18 cellular contexts compared by ENCODE assay signal in genomic region chr5:54093081-54093492, GRCh38.
DNase-seq lines count a peak whose midpoint lies in the region; ATAC-seq, FAIRE-seq and TF ChIP-seq lines count a peak whose summit lies in the region.
"Had no signal": no experiment of that assay in that cellular context is flagged by ENCODE, and none has a peak within 500 bp of the region (broad histone marks: within the 10 kb centered on the region; RNA-seq: fewer than 3 reads in every experiment).

No MANE protein-coding gene starts in this region.

- no peak overlapping the region for H3K18ac ChIP-seq in mesendoderm (ENCODE audit: low read length)

- H3K4me1 ChIP-seq in mesendoderm (ENCODE audit: control insufficient read depth, low read depth, low read length), result no peaks in the 10 kb centered on the region
- H3K4me1 ChIP-seq: vagina had no signal

- H3K4me3 Mint-ChIP-seq in WTC11, result no peak overlapping the region
- H3K4me3 Mint-ChIP-seq: activated CD4-positive, alpha-beta T cell treated with anti-CD3 and anti-CD28 coated beads, Interleukin-2, amount 10 ng/mL, durations not matched to agents 24 days and 14 days had no signal

- no peak overlapping the region for H3K27ac ChIP-seq in mesendoderm (ENCODE audit: low read depth, low read length)
- H3K27ac ChIP-seq: ovary, vagina had no signal

- no peak for TF ChIP-seq POLR2A in GM12891 (IDR thresholded peaks at IDR 0.05; ENCODE audit: low read depth, low read length)

- no peak overlapping the region for H3K56ac ChIP-seq in mesendoderm (ENCODE audit: low read length)

- no peaks in the 10 kb centered on the region for H3K79me2 ChIP-seq in mesendoderm (ENCODE audit: control insufficient read depth, insufficient read depth, low read length)

- ATAC-seq in WTC11 (peak; percentile 58), GM21526 (IDR thresholded peaks at IDR 0.05; ENCODE audit: low FRiP score, unreplicated experiment) (no peak)
- ATAC-seq: left lobe of liver had no signal

- H3K23ac ChIP-seq in mesendoderm (ENCODE audit: low read length), result no peak overlapping the region

- no peak for FAIRE-seq in GM12891 (lab: Jason Lieb, UNC)
- FAIRE-seq: TTC549 had no signal

- H3K9ac ChIP-seq in mesendoderm (ENCODE audit: low read length), result no peak overlapping the region

- no peak overlapping the region for H2BK5ac ChIP-seq in mesendoderm (ENCODE audit: low read length)

- no peak overlapping the region for H3K27ac Mint-ChIP-seq in WTC11
- H3K27ac Mint-ChIP-seq: activated CD4-positive, alpha-beta T cell treated with anti-CD3 and anti-CD28 coated beads, Interleukin-2, amount 10 ng/mL, durations not matched to agents 24 days and 14 days had no signal

- H4K5ac ChIP-seq in mesendoderm (ENCODE audit: low read length), result no peak overlapping the region

- WGBS in mesendoderm (ENCODE audit: extremely low coverage, insufficient coverage, low lambda C conversion rate), result no CpG with 5 or more reads among the region's 1 CpG

- no peaks in the 10 kb centered on the region for H3K36me3 ChIP-seq in mesendoderm (ENCODE audit: control insufficient read depth, insufficient read depth, low read length)
- H3K36me3 ChIP-seq: ovary, vagina had no signal

- DNase-seq in NCI-H2081 (lab: John Stamatoyannopoulos, UW) (peak; percentile 29 to 62), NCI-H2081 treated with DMSO at 0.1 percent for 48 hours (lab: John Stamatoyannopoulos, UW) (no peak), LNCaP clone FGC (ENCODE audit: low read depth) (peak; percentile 3), WTC11 (ENCODE audit: low spot score) (no peak), mesendoderm (peak; percentile 13), GM12891 (ENCODE audit: insufficient read length, low spot score) (no peak)
- no peak for DNase-seq in stimulated activated naive CD4-positive, alpha-beta T cell (lab: John Stamatoyannopoulos, UW)
- DNase-seq: activated CD4-positive, alpha-beta T cell treated with anti-CD3 and anti-CD28 coated beads, Interleukin-2, amount 10 ng/mL, durations not matched to agents 24 days and 14 days; activated gamma-delta T cell treated with Interleukin-2 at 50 U/mL for 16 hours; cerebellar nuclear complex; NCI-H524 treated with DMSO at 0.1 percent for 48 hours; OCI-M1; ovary; stimulated activated CD4-positive, alpha-beta T cell treated with anti-CD3 and anti-CD28 coated beads, Interleukin-4, amount 100 ng/mL, for 1 hour had no signal

- TF ChIP-seq CTCF in LNCaP clone FGC (IDR thresholded peaks at IDR 0.05; ENCODE audit: control insufficient read depth, extremely low read depth, insufficient read depth) (no peak), WTC11 (IDR thresholded peaks at IDR 0.05) (no peak)

- H3K27me3 Mint-ChIP-seq in WTC11 (ENCODE audit: low read depth), result no peaks in the 10 kb centered on the region
- H3K27me3 Mint-ChIP-seq: activated CD4-positive, alpha-beta T cell treated with anti-CD3 and anti-CD28 coated beads, Interleukin-2, amount 10 ng/mL, durations not matched to agents 24 days and 14 days had no signal

- no peaks in the 10 kb centered on the region for H3K36me3 Mint-ChIP-seq in WTC11

- no peaks in the 10 kb centered on the region for H3K79me1 ChIP-seq in mesendoderm (ENCODE audit: low read length)

- H2AK5ac ChIP-seq in mesendoderm (ENCODE audit: low read length), result no peak overlapping the region

- POLR2A ChIA-PET in WTC11 (lab: Charles Lee), result no interaction called here

- H3K4me3 ChIP-seq in LNCaP clone FGC (ENCODE audit: low read depth, low read length) (no peak overlapping the region), mesendoderm (ENCODE audit: low read length) (no peak overlapping the region)
- H3K4me3 ChIP-seq: ovary, vagina had no signal

- no peaks in the 10 kb centered on the region for H3K27me3 ChIP-seq in mesendoderm (ENCODE audit: insufficient read depth, low read length, poor library complexity)
- H3K27me3 ChIP-seq: ovary, vagina had no signal

- CTCF ChIA-PET in WTC11 (lab: Charles Lee), result no interaction called here

- H3K4ac ChIP-seq in mesendoderm (ENCODE audit: low read depth, low read length), result no peak overlapping the region

- no peak overlapping the region for H2BK120ac ChIP-seq in mesendoderm (ENCODE audit: low read depth, low read length)

- H4K8ac ChIP-seq in mesendoderm (ENCODE audit: low read depth, low read length), result no peak overlapping the region

- H2BK15ac ChIP-seq in mesendoderm (replicated peaks; ENCODE audit: low read depth), result no peak overlapping the region

- H3K9me3 Mint-ChIP-seq in WTC11, result no peaks in the 10 kb centered on the region
- H3K9me3 Mint-ChIP-seq: activated CD4-positive, alpha-beta T cell treated with anti-CD3 and anti-CD28 coated beads, Interleukin-2, amount 10 ng/mL, durations not matched to agents 24 days and 14 days had no signal

- H3K4me2 ChIP-seq in mesendoderm (ENCODE audit: low read length), result no peak overlapping the region

- peaks cover 45% of the 10 kb centered on the region for H3K4me1 Mint-ChIP-seq in WTC11
- H3K4me1 Mint-ChIP-seq: activated CD4-positive, alpha-beta T cell treated with anti-CD3 and anti-CD28 coated beads, Interleukin-2, amount 10 ng/mL, durations not matched to agents 24 days and 14 days had no signal

TF ChIP-seq in WTC11, 78 proteins besides CTCF, POLR2A, EP300 and RAD21:
- TF ChIP-seq, protein P1, sequence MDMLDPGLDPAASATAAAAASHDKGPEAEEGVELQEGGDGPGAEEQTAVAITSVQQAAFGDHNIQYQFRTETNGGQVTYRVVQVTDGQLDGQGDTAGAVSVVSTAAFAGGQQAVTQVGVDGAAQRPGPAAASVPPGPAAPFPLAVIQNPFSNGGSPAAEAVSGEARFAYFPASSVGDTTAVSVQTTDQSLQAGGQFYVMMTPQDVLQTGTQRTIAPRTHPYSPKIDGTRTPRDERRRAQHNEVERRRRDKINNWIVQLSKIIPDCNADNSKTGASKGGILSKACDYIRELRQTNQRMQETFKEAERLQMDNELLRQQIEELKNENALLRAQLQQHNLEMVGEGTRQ (CRISPR knock-in tag; IDR thresholded peaks at IDR 0.05), result no peak
- TF ChIP-seq SMAD3 (CRISPR knock-in tag; IDR thresholded peaks at IDR 0.05; ENCODE audit: borderline replicate concordance) (no peak), NR1H2 (CRISPR knock-in tag; IDR thresholded peaks at IDR 0.05) (no peak), ZBTB43 (CRISPR knock-in tag; IDR thresholded peaks at IDR 0.05) (no peak), SP1 (CRISPR knock-in tag; conservative IDR thresholded peaks at IDR 0.05) (no peak), GABPB1 (CRISPR knock-in tag; IDR thresholded peaks at IDR 0.05) (no peak)
- TF ChIP-seq, protein P2, sequence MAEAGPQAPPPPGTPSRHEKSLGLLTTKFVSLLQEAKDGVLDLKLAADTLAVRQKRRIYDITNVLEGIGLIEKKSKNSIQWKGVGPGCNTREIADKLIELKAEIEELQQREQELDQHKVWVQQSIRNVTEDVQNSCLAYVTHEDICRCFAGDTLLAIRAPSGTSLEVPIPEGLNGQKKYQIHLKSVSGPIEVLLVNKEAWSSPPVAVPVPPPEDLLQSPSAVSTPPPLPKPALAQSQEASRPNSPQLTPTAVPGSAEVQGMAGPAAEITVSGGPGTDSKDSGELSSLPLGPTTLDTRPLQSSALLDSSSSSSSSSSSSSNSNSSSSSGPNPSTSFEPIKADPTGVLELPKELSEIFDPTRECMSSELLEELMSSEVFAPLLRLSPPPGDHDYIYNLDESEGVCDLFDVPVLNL (CRISPR knock-in tag; IDR thresholded peaks at IDR 0.05; ENCODE audit: borderline replicate concordance, low read depth), result no peak
TF ChIP-seq in WTC11: peak in this region for 0.

TF ChIP-seq in GM12891, 5 proteins besides CTCF, POLR2A, EP300 and RAD21:
- TF ChIP-seq POLR2AphosphoS5 (IDR thresholded peaks at IDR 0.05; ENCODE audit: low read depth, low read length) (no peak), TAF1 (IDR thresholded peaks at IDR 0.05; ENCODE audit: low read depth, low read length) (no peak), SPI1 (IDR thresholded peaks at IDR 0.05; ENCODE audit: low read depth, low read length) (no peak)

Comparison
In these comparisons a context has a peak if more than half of its experiments do, and no peak if none do; other contexts are left out.
1. DNase-seq: peak in NCI-H2081 (2 of 2), LNCaP clone FGC (single experiment) and mesendoderm (single experiment); none in NCI-H2081 treated with DMSO at 0.1 percent for 48 hours (single experiment), WTC11 (single experiment), stimulated activated naive CD4-positive, alpha-beta T cell (0 of 6) and GM12891 (single experiment).